ENCODE assay signal across 14 cellular contexts in genomic region chr7:36205236-36205635, GRCh38. TPM values are rescaled to one million over a fixed set of nuclear protein-coding genes. Genes with fewer than 3 reads are reported as not detected.
DNase-seq lines count a peak whose midpoint lies in the region; ATAC-seq and TF ChIP-seq lines count a peak whose summit lies in the region.
"Had no signal": no experiment of that assay in that cellular context is flagged by ENCODE, and none has a peak within 500 bp of the region (broad histone marks: within the 10 kb centered on the region; RNA-seq: fewer than 3 reads in every experiment).

No MANE protein-coding gene starts in this region.

- peaks cover 82% of the 10 kb centered on the region for H3K4me1 ChIP-seq in Loucy (ENCODE audit: insufficient read depth, low read length, poor library complexity, severe bottlenecking)
- H3K4me1 ChIP-seq in esophagus muscularis mucosa, result peaks cover 66 to 89% (median 86%) of the 10 kb centered on the region in 4 donors
- peaks cover 93% of the 10 kb centered on the region for H3K4me1 ChIP-seq in psoas muscle

- H3K27ac Mint-ChIP-seq in Calu3 (ENCODE audit: unreplicated experiment), result no peak overlapping the region

- H3K9me3 Mint-ChIP-seq in Calu3 (ENCODE audit: low read depth, unreplicated experiment), result no peaks in the 10 kb centered on the region

- TF ChIP-seq EP300 in esophagus muscularis mucosa (IDR thresholded peaks at IDR 0.05), result no peak

- H3K4me3 ChIP-seq in AG04450 (ENCODE audit: low read depth, low read length) (no peak overlapping the region), Loucy (ENCODE audit: low read length, poor library complexity, severe bottlenecking) (no peak overlapping the region), esophagus muscularis mucosa (no peak overlapping the region), psoas muscle (no peak overlapping the region)
- H3K4me3 ChIP-seq: PC-9 had no signal

- no peak for ATAC-seq in psoas muscle

- no peaks in the 10 kb centered on the region for H3K27me3 ChIP-seq in AG04450 (ENCODE audit: control insufficient read depth, insufficient read depth, low read length)
- H3K27me3 ChIP-seq in Loucy (ENCODE audit: insufficient read depth, low read length, poor library complexity, severe bottlenecking), result no peaks in the 10 kb centered on the region
- no peaks in the 10 kb centered on the region for H3K27me3 ChIP-seq in esophagus muscularis mucosa
- H3K27me3 ChIP-seq in psoas muscle (ENCODE audit: insufficient read depth in 3 of 3, low read length in 2 of 3), result no peaks in the 10 kb centered on the region

- no peak for TF ChIP-seq CTCF in AG04450 (IDR thresholded peaks at IDR 0.05; ENCODE audit: low read depth, low read length)
- no peak for TF ChIP-seq CTCF in Loucy (conservative IDR thresholded peaks at IDR 0.05; ENCODE audit: low read length)
- no peak for TF ChIP-seq CTCF in esophagus muscularis mucosa (IDR thresholded peaks at IDR 0.05)
- no peak for TF ChIP-seq CTCF in psoas muscle (IDR thresholded peaks at IDR 0.05)
- TF ChIP-seq CTCF in Calu3 (IDR thresholded peaks at IDR 0.05; ENCODE audit: unreplicated experiment), result no peak

- 78% methylated on average over 4 of the region's 4 CpGs for WGBS in esophagus muscularis mucosa
- WGBS in psoas muscle, 3 donors, result 62 to 82% (median 70%) methylated on average over 4 of the region's 4 CpGs

- peaks cover 69% of the 10 kb centered on the region for H3K4me1 Mint-ChIP-seq in Calu3 (ENCODE audit: low read depth, unreplicated experiment)

- H2AFZ ChIP-seq in Loucy (ENCODE audit: low read length), result no peak overlapping the region
- H2AFZ ChIP-seq: PC-9 had no signal

- H3K9me2 ChIP-seq in Loucy (replicated peaks; ENCODE audit: low read depth, low read length), result no peaks in the 10 kb centered on the region

- H3F3A ChIP-seq in Loucy (ENCODE audit: low read depth), result peaks cover 6% of the 10 kb centered on the region; the same call in 1 of the 2 replicates

- no peak overlapping the region for H3K9ac ChIP-seq in Loucy (ENCODE audit: low read depth, low read length, poor library complexity, severe bottlenecking)

- H3K36me3 Mint-ChIP-seq in Calu3 (ENCODE audit: insufficient read depth, unreplicated experiment), result peaks cover 9% of the 10 kb centered on the region

- peak overlapping the region; percentile 66 for H3K4me2 ChIP-seq in Loucy (ENCODE audit: low read depth, low read length, poor library complexity, severe bottlenecking)
- H3K4me2 ChIP-seq: PC-9 had no signal

- H4K20me1 ChIP-seq in Loucy (ENCODE audit: insufficient read depth, low read length, poor library complexity, severe bottlenecking), result no peaks in the 10 kb centered on the region

- no peak for TF ChIP-seq POLR2A in esophagus muscularis mucosa (IDR thresholded peaks at IDR 0.05; ENCODE audit: low read depth)

- H3K9me3 ChIP-seq in AG04450 (ENCODE audit: control insufficient read depth, insufficient read depth, low read length), result no peaks in the 10 kb centered on the region
- H3K9me3 ChIP-seq in Loucy (ENCODE audit: insufficient read depth, low read depth, low read length), result no peaks in the 10 kb centered on the region
- H3K9me3 ChIP-seq in esophagus muscularis mucosa, result no peaks in the 10 kb centered on the region
- H3K9me3 ChIP-seq in psoas muscle, result no peaks in the 10 kb centered on the region

- no peaks in the 10 kb centered on the region for H3K36me3 ChIP-seq in Loucy (ENCODE audit: insufficient read depth, low read length)
- no peaks in the 10 kb centered on the region for H3K36me3 ChIP-seq in esophagus muscularis mucosa
- H3K36me3 ChIP-seq in psoas muscle (ENCODE audit: insufficient read depth in 1 of 2, low read depth in 1 of 2), result no peaks in the 10 kb centered on the region

- H3K4me3 Mint-ChIP-seq in Calu3 (ENCODE audit: low read depth, unreplicated experiment), result no peak overlapping the region

- no peaks in the 10 kb centered on the region for H3K79me2 ChIP-seq in Loucy (ENCODE audit: insufficient read depth, low read length)

- H3K27ac ChIP-seq in AG04450 (ENCODE audit: low read depth, low read length), result peak overlapping the region; percentile 34
- peak overlapping the region; percentile 82 to 87 (median 84) for H3K27ac ChIP-seq in esophagus muscularis mucosa (replicated peaks in 1 of 4)
- H3K27ac ChIP-seq in psoas muscle, result peak overlapping the region; percentile 79
- H3K27ac ChIP-seq: C4-2B, PC-9 had no signal

- intact Hi-C loops in esophagus muscularis mucosa (cut with DNase I) (loop anchor here (5.0 kb wide), 1 partner anchor 87 kb away; no protein-coding TSS in a partner anchor), psoas muscle (cut with DNase I) (loop anchor here (5.0 kb wide), 2 partner anchors 48 to 77 kb away; no protein-coding TSS in a partner anchor), Calu3 (cut with micrococcal nuclease; ENCODE audit: unreplicated experiment) (loop anchor here (5.0 kb wide), 1 partner anchor 87 kb away; no protein-coding TSS in a partner anchor)

- CTCF ChIA-PET in AG04450 (lab: Charles Lee) (no interaction called here), Calu3 (lab: Charles Lee) (no interaction called here)

- BruUV-seq in Calu3 (replicated peaks; lab: Mats Ljungman, UMichigan), result no TSS peak

- POLR2A ChIA-PET in AG04450 (lab: Yijun Ruan, JAX), result no interaction called here

- no peak for DNase-seq in AG04450 (ENCODE audit: low read depth, low spot score)
- no peak for DNase-seq in esophagus muscularis mucosa (ENCODE audit: extremely low spot score)
- DNase-seq in psoas muscle, result no peak
- DNase-seq in Calu3, result no peak
- no peak for DNase-seq in activated CD4-positive, alpha-beta T cell treated with anti-CD3 and anti-CD28 coated beads, Interleukin-2, amount 50 U/mL, for 1 hour
- DNase-seq in Kasumi-1 (lab: John Stamatoyannopoulos, UW), result no peak
- no peak for DNase-seq in kidney tubule cell (ENCODE audit: low spot score)
- DNase-seq: GF-D8, GOT3, NCI-H187 treated with DMSO at 0.1 percent for 48 hours, NCI-H446, PC-9 had no signal

- H3K27me3 Mint-ChIP-seq in Calu3 (ENCODE audit: unreplicated experiment), result no peaks in the 10 kb centered on the region

RNA-seq across cellular contexts. Expression of gene EEPD1, which starts 52.2 kb away (rescaled TPM):
- polyA plus RNA-seq in AG04450 (2011; rRNA removed), result 21.1 and 22.7 TPM in 2 replicates
- polyA minus RNA-seq in AG04450 (2011; rRNA and poly(A)+ RNA removed), result 20.0 and 22.8 TPM in 2 replicates
- total RNA-seq in esophagus muscularis mucosa, result 10 to 100 TPM; 18.7 to 27.9 (median 26.6) TPM
- total RNA-seq in psoas muscle, result 10 to 100 TPM; 13.3 to 51.3 (median 32.7) TPM
- polyA plus RNA-seq in psoas muscle, result 10 to 100 TPM in 2 of 3 donors, 1 to 10 TPM in 1; 7.3 to 61.2 (median 45.5) TPM
- 48.8 and 55.5 TPM in 2 replicates for total RNA-seq in Calu3 (2022)
